ENCODE assay signal across 1 cellular context in the genomic region with DNA sequence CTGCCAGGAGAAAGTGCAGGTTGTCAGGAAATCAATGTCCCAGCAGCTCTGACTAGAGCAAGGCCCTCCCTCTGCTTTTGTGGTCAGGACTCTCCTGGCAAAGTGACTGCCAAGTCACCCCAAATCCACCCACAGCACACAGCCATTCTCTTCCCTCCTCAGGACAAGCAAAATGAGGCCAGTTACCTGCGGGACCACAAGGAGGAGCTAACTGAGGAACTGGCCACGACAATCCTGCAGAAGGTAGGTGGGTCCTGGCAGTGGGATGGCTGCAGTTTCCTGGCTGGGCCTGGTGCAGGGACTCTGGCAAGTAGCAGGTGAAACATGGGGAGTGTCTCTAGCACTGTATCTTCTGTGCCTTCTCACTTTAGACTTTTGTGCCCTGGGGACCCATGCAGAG.
TF ChIP-seq lines count a peak whose summit lies in the region.

No MANE protein-coding gene starts in this region.

TF ChIP-seq in GM23338, 12 proteins besides CTCF, POLR2A, EP300 and RAD21 (continued from another document):
- TF ChIP-seq, protein P1, sequence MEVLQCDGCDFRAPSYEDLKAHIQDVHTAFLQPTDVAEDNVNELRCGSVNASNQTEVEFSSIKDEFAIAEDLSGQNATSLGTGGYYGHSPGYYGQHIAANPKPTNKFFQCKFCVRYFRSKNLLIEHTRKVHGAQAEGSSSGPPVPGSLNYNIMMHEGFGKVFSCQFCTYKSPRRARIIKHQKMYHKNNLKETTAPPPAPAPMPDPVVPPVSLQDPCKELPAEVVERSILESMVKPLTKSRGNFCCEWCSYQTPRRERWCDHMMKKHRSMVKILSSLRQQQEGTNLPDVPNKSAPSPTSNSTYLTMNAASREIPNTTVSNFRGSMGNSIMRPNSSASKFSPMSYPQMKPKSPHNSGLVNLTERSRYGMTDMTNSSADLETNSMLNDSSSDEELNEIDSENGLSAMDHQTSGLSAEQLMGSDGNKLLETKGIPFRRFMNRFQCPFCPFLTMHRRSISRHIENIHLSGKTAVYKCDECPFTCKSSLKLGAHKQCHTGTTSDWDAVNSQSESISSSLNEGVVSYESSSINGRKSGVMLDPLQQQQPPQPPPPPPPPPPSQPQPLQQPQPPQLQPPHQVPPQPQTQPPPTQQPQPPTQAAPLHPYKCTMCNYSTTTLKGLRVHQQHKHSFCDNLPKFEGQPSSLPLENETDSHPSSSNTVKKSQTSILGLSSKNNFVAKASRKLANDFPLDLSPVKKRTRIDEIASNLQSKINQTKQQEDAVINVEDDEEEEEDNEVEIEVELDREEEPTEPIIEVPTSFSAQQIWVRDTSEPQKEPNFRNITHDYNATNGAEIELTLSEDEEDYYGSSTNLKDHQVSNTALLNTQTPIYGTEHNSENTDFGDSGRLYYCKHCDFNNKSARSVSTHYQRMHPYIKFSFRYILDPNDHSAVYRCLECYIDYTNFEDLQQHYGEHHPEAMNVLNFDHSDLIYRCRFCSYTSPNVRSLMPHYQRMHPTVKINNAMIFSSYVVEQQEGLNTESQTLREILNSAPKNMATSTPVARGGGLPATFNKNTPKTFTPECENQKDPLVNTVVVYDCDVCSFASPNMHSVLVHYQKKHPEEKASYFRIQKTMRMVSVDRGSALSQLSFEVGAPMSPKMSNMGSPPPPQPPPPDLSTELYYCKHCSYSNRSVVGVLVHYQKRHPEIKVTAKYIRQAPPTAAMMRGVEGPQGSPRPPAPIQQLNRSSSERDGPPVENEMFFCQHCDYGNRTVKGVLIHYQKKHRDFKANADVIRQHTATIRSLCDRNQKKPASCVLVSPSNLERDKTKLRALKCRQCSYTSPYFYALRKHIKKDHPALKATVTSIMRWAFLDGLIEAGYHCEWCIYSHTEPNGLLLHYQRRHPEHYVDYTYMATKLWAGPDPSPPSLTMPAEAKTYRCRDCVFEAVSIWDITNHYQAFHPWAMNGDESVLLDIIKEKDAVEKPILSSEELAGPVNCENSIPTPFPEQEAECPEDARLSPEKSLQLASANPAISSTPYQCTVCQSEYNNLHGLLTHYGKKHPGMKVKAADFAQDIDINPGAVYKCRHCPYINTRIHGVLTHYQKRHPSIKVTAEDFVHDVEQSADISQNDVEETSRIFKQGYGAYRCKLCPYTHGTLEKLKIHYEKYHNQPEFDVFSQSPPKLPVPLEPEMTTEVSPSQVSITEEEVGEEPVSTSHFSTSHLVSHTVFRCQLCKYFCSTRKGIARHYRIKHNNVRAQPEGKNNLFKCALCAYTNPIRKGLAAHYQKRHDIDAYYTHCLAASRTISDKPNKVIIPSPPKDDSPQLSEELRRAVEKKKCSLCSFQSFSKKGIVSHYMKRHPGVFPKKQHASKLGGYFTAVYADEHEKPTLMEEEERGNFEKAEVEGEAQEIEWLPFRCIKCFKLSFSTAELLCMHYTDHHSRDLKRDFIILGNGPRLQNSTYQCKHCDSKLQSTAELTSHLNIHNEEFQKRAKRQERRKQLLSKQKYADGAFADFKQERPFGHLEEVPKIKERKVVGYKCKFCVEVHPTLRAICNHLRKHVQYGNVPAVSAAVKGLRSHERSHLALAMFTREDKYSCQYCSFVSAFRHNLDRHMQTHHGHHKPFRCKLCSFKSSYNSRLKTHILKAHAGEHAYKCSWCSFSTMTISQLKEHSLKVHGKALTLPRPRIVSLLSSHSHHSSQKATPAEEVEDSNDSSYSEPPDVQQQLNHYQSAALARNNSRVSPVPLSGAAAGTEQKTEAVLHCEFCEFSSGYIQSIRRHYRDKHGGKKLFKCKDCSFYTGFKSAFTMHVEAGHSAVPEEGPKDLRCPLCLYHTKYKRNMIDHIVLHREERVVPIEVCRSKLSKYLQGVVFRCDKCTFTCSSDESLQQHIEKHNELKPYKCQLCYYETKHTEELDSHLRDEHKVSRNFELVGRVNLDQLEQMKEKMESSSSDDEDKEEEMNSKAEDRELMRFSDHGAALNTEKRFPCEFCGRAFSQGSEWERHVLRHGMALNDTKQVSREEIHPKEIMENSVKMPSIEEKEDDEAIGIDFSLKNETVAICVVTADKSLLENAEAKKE (CRISPR knock-in tag; IDR thresholded peaks at IDR 0.05), result no peak
- TF ChIP-seq, protein P2, sequence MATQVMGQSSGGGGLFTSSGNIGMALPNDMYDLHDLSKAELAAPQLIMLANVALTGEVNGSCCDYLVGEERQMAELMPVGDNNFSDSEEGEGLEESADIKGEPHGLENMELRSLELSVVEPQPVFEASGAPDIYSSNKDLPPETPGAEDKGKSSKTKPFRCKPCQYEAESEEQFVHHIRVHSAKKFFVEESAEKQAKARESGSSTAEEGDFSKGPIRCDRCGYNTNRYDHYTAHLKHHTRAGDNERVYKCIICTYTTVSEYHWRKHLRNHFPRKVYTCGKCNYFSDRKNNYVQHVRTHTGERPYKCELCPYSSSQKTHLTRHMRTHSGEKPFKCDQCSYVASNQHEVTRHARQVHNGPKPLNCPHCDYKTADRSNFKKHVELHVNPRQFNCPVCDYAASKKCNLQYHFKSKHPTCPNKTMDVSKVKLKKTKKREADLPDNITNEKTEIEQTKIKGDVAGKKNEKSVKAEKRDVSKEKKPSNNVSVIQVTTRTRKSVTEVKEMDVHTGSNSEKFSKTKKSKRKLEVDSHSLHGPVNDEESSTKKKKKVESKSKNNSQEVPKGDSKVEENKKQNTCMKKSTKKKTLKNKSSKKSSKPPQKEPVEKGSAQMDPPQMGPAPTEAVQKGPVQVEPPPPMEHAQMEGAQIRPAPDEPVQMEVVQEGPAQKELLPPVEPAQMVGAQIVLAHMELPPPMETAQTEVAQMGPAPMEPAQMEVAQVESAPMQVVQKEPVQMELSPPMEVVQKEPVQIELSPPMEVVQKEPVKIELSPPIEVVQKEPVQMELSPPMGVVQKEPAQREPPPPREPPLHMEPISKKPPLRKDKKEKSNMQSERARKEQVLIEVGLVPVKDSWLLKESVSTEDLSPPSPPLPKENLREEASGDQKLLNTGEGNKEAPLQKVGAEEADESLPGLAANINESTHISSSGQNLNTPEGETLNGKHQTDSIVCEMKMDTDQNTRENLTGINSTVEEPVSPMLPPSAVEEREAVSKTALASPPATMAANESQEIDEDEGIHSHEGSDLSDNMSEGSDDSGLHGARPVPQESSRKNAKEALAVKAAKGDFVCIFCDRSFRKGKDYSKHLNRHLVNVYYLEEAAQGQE (IDR thresholded peaks at IDR 0.05; ENCODE audit: unreplicated experiment), result no peak
- TF ChIP-seq JUNB (IDR thresholded peaks at IDR 0.05; ENCODE audit: unreplicated experiment), result no peak
- TF ChIP-seq, protein P3, sequence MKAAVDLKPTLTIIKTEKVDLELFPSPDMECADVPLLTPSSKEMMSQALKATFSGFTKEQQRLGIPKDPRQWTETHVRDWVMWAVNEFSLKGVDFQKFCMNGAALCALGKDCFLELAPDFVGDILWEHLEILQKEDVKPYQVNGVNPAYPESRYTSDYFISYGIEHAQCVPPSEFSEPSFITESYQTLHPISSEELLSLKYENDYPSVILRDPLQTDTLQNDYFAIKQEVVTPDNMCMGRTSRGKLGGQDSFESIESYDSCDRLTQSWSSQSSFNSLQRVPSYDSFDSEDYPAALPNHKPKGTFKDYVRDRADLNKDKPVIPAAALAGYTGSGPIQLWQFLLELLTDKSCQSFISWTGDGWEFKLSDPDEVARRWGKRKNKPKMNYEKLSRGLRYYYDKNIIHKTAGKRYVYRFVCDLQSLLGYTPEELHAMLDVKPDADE (IDR thresholded peaks at IDR 0.05), result no peak
